In the genomic region with DNA sequence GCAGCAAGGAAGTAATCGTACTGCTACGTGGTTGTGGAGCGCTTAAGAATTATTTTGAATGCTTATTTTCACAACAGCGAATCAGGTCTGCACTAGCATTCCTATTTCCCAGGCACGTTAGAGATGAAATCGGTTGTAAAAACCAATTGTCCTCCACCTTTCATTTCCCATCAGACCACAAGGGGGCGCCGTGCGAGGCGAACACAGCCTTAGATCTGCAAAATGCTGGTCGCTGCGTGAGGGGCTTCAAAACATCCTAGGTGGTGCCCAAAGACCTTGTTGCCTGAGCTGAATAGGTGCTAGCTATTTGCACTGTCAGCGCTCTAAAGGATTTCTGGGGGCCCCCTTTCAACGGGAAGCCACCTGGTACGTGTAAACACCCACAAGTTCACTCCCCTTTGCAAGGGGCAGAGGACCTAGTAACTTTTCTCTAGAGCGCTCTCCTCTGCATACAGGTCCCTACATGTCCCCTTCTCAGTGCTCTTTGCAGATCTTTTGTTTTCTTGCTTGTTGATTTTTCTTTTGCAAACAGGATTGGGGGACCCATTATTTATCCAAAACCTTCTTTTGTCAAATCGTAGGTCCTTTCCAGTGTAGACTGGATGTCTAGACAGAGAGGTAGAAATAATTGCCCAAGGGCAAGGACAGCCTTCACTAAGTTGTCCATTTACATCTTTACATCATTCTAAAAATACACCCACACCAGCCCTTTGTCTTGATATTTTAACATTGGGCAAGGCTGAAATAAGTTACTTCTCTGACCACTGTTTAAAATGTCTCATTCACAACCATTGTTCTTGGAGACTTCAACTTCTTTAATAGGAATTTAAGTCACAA, we compare ENCODE assay signal across 8 cellular contexts. TPM values are rescaled to one million over a fixed set of nuclear protein-coding genes. Genes with fewer than 3 reads are reported as not detected.
DNase-seq lines count a peak whose midpoint lies in the region; ATAC-seq and TF ChIP-seq lines count a peak whose summit lies in the region.

No MANE protein-coding gene starts in this region.

- H3K4me3 ChIP-seq in AG10803 (ENCODE audit: low read length) (no peak overlapping the region), esophagus muscularis mucosa (no peak overlapping the region)

- no peaks in the 10 kb centered on the region for H3K4me1 Mint-ChIP-seq in nephron
- H3K4me1 Mint-ChIP-seq in stimulated activated naive CD8-positive, alpha-beta T cell treated with anti-CD3 and anti-CD28 coated beads, Interleukin-15, amount 100 ng/mL, for 72 hours, result peaks cover 29% of the 10 kb centered on the region

- ATAC-seq in stimulated activated naive CD8-positive, alpha-beta T cell treated with anti-CD3 and anti-CD28 coated beads, Interleukin-15, amount 100 ng/mL, for 72 hours, result peak; percentile 70
- ATAC-seq in HG02678 (IDR thresholded peaks at IDR 0.05; ENCODE audit: unreplicated experiment), result no peak

- no peaks in the 10 kb centered on the region for H3K27me3 Mint-ChIP-seq in nephron (ENCODE audit: low read depth)
- H3K27me3 Mint-ChIP-seq in stimulated activated naive CD8-positive, alpha-beta T cell treated with anti-CD3 and anti-CD28 coated beads, Interleukin-15, amount 100 ng/mL, for 72 hours, result no peaks in the 10 kb centered on the region

- peak; percentile 22 for DNase-seq in AG10803 (ENCODE audit: low read depth)
- peak; percentile 82 for DNase-seq in GM20000 (ENCODE audit: low spot score)
- DNase-seq in NOMO-1 (lab: John Stamatoyannopoulos, UW; ENCODE audit: unreplicated experiment in 2 of 2), result peak; percentile 6 to 39
- DNase-seq in activated CD8-positive, alpha-beta memory T cell treated with anti-CD3 and anti-CD28 coated beads, Interleukin-2, amount 50 U/mL, for 4 hours, result peak; percentile 80
- DNase-seq in esophagus muscularis mucosa (ENCODE audit: extremely low spot score), result no peak
- DNase-seq in stimulated activated naive CD8-positive, alpha-beta T cell treated with anti-CD3 and anti-CD28 coated beads, Interleukin-15, amount 100 ng/mL, for 72 hours, result peak; percentile 69 to 76

- no peaks in the 10 kb centered on the region for H3K36me3 ChIP-seq in esophagus muscularis mucosa

- H3K27ac Mint-ChIP-seq in nephron, result peak overlapping the region; percentile 33 to 85 (median 37)
- H3K27ac Mint-ChIP-seq in stimulated activated naive CD8-positive, alpha-beta T cell treated with anti-CD3 and anti-CD28 coated beads, Interleukin-15, amount 100 ng/mL, for 72 hours, result peak overlapping the region in 1 of 2 donors; percentile 75

- intact Hi-C loops in esophagus muscularis mucosa (cut with DNase I), result loop anchor here (1.0 kb wide), 1 partner anchor 323 kb away; no protein-coding TSS in a partner anchor

- H3K36me3 Mint-ChIP-seq in nephron (ENCODE audit: low read depth), result no peaks in the 10 kb centered on the region

- peak; percentile 83 for TF ChIP-seq CTCF in AG10803 (conservative IDR thresholded peaks at IDR 0.05; ENCODE audit: low read length)
- TF ChIP-seq CTCF in GM20000 (IDR thresholded peaks at IDR 0.05; ENCODE audit: extremely low read depth, missing control alignments), result peak; percentile 76
- peak; percentile 74 to 86 (median 76) for TF ChIP-seq CTCF in esophagus muscularis mucosa (IDR thresholded peaks at IDR 0.05)
- peak; percentile 75 to 77 (median 76) for TF ChIP-seq CTCF in nephron (IDR thresholded peaks at IDR 0.05; ENCODE audit: unreplicated experiment in 3 of 3)

- peaks cover 6 to 10% (median 9%) of the 10 kb centered on the region in 4 donors for H3K4me1 ChIP-seq in esophagus muscularis mucosa

- no peak for TF ChIP-seq EP300 in esophagus muscularis mucosa (IDR thresholded peaks at IDR 0.05)

- TF ChIP-seq POLR2A in esophagus muscularis mucosa (IDR thresholded peaks at IDR 0.05; ENCODE audit: low read depth), result no peak

- no peak overlapping the region for H3K27ac ChIP-seq in esophagus muscularis mucosa (replicated peaks in 1 of 4)

- no peaks in the 10 kb centered on the region for H3K9me3 ChIP-seq in esophagus muscularis mucosa

- H3K27me3 ChIP-seq in esophagus muscularis mucosa, result no peaks in the 10 kb centered on the region

- WGBS in esophagus muscularis mucosa, result 49% methylated on average over 12 of the region's 17 CpGs

- H3K4me3 Mint-ChIP-seq in nephron, result no peak overlapping the region
- H3K4me3 Mint-ChIP-seq in stimulated activated naive CD8-positive, alpha-beta T cell treated with anti-CD3 and anti-CD28 coated beads, Interleukin-15, amount 100 ng/mL, for 72 hours, result peak overlapping the region; percentile 57 to 66

- H3K9me3 Mint-ChIP-seq in nephron, result no peaks in the 10 kb centered on the region
- no peaks in the 10 kb centered on the region for H3K9me3 Mint-ChIP-seq in stimulated activated naive CD8-positive, alpha-beta T cell treated with anti-CD3 and anti-CD28 coated beads, Interleukin-15, amount 100 ng/mL, for 72 hours

RNA-seq across cellular contexts. Expression of a gene that starts 59.7 kb away (rescaled TPM):
- total RNA-seq in esophagus muscularis mucosa, result 10 to 100 TPM; 18.3 to 47.2 (median 32.9) TPM

Comparison
In these comparisons a context has a peak if more than half of its experiments do, and no peak if none do; other contexts are left out.
1. H3K4me3 Mint-ChIP-seq: peak in stimulated activated naive CD8-positive, alpha-beta T cell treated with anti-CD3 and anti-CD28 coated beads, Interleukin-15, amount 100 ng/mL, for 72 hours (2 of 2); none in nephron (0 of 3).
2. Peak in every context shown above with its lines, with median percentiles within 50 percentile points of each other: CTCF ChIP-seq.